Comparison of ENCODE assay signal across 27 cellular contexts in genomic region chr20:13758884-13759283, GRCh38.
"Had no signal": no experiment of that assay in that cellular context is flagged by ENCODE, and none has a peak within 500 bp of the region (broad histone marks: within the 10 kb centered on the region; RNA-seq: fewer than 3 reads in every experiment).

No MANE protein-coding gene starts in this region.

- H3K4me2 ChIP-seq: hepatocyte, smooth muscle cell had no signal

- H3K4me3 Mint-ChIP-seq: nephron progenitor cell had no signal

- H3K9me3 ChIP-seq: gastroesophageal sphincter, neutrophil, tibial nerve had no signal

- DNase-seq: activated CD4-positive, alpha-beta T cell treated with anti-CD3 and anti-CD28 coated beads for 48 hours; activated CD4-positive, alpha-beta T cell treated with anti-CD3 and anti-CD28 coated beads, Interleukin-2, amount 50 U/mL, for 48 hours; activated CD8-positive, alpha-beta memory T cell treated with anti-CD3 and anti-CD28 coated beads for 24 hours; activated effector memory CD4-positive, alpha-beta T cell treated with anti-CD3 and anti-CD28 coated beads, Interleukin-2, amount 50 U/mL, for 16 hours; activated naive CD4-positive, alpha-beta T cell treated with anti-CD3 and anti-CD28 coated beads, Interleukin-2, amount 50 U/mL, for 16 hours; amniotic stem cell; brain microvascular endothelial cell; caudate nucleus; cortex of kidney; islet precursor cell; left cardiac atrium; mammary epithelial cell; naive B cell; nephron progenitor cell; stimulated activated CD4-positive, alpha-beta T cell treated with anti-CD3 and anti-CD28 coated beads, Interleukin-1b, Interleukin-23, amount 100 ng/mL, for 48 hours; stimulated activated naive CD4-positive, alpha-beta T cell treated with Interleukin-2 at 50 U/mL for 16 hours had no signal

- H3K4me1 Mint-ChIP-seq: nephron progenitor cell had no signal

- H3K79me2 ChIP-seq: hepatocyte had no signal

- ATAC-seq: gastroesophageal sphincter, left cardiac atrium, sciatic nerve had no signal

- H3K27ac Mint-ChIP-seq: nephron progenitor cell had no signal

- H3K27ac ChIP-seq: brain microvascular endothelial cell, gastroesophageal sphincter, hepatocyte, neutrophil, tibial nerve, VCaP had no signal

- H3K4me3 ChIP-seq: gastroesophageal sphincter, hepatocyte, smooth muscle cell, tibial nerve had no signal

- H3K27me3 Mint-ChIP-seq: naive B cell, progenitor cell of endocrine pancreas had no signal

- H3K4me1 ChIP-seq: gastroesophageal sphincter, tibial nerve had no signal

- H3K9me3 Mint-ChIP-seq: naive B cell had no signal

- FAIRE-seq: astrocyte, endothelial cell of umbilical vein, TTC549 had no signal

- H3K27me3 ChIP-seq: brain microvascular endothelial cell, gastroesophageal sphincter, hepatocyte, neutrophil, tibial nerve had no signal

- H2AFZ ChIP-seq: hepatocyte had no signal
